ENCODE assay signal across 8 cellular contexts in genomic region chr3:187000711-187001151, GRCh38.
DNase-seq lines count a peak whose midpoint lies in the region; ATAC-seq, FAIRE-seq and TF ChIP-seq lines count a peak whose summit lies in the region.

No MANE protein-coding gene starts in this region.

- no peak for TF ChIP-seq RAD21 in H1 (IDR thresholded peaks at IDR 0.05 in 1 of 2, conservative IDR thresholded peaks at IDR 0.05 in 1 of 2; ENCODE audit: low read depth in 2 of 2, low read length in 2 of 2)

- H3K23me2 ChIP-seq in H1 (ENCODE audit: low read depth, low read length): peaks cover 2% of the 10 kb centered on the region; the same call in 1 of the 2 replicates

- POLR2A ChIA-PET in H1 (lab: Charles Lee; ENCODE audit: partially characterized antibody): no interaction called here

- peak overlapping the region; percentile 45; the same call in 1 of the 2 replicates for H2AK5ac ChIP-seq in H1 (ENCODE audit: low read depth, low read length)

- TF ChIP-seq CTCF in GM13976 (IDR thresholded peaks at IDR 0.05; ENCODE audit: borderline replicate concordance, control extremely low read depth, extremely low read depth, insufficient read depth, missing control alignments) (no peak), H1 (IDR thresholded peaks at IDR 0.05; ENCODE audit: control extremely low read depth in 1 of 3, insufficient read depth in 1 of 3, low read depth in 1 of 3, low read length in 3 of 3) (no peak)

- no peak overlapping the region for H2AFZ ChIP-seq in H1 (ENCODE audit: low read length)

- ATAC-seq in GM21526 (IDR thresholded peaks at IDR 0.05; ENCODE audit: low FRiP score, unreplicated experiment) (peak; percentile 55), HG03565 (IDR thresholded peaks at IDR 0.05; ENCODE audit: unreplicated experiment) (peak; percentile 61), right cardiac atrium (no peak)

- peak; percentile 71 for DNase-seq in GM13976 (ENCODE audit: low spot score)
- no peak for DNase-seq in H1 (ENCODE audit: low read depth in 1 of 2, low spot score in 2 of 2)
- no peak for DNase-seq in NCI-H1092 (lab: John Stamatoyannopoulos, UW)
- no peak for DNase-seq in small intestine
- no peak for DNase-seq in right cardiac atrium
- DNase-seq in NCI-H1105 (lab: John Stamatoyannopoulos, UW): no peak

- H4K8ac ChIP-seq in H1 (ENCODE audit: extremely low read depth, insufficient read depth, low read length): no peak overlapping the region

- H3K79me1 ChIP-seq in H1 (ENCODE audit: low read depth, low read length): peaks cover 10% of the 10 kb centered on the region

- peaks cover 0 to 15% (median 3%) of the 10 kb centered on the region in 4 experiments; a peak in 4 of 8 replicates for H3K36me3 ChIP-seq in H1 (ENCODE audit: control insufficient read depth in 2 of 4, insufficient read depth in 4 of 4, low read length in 3 of 4)
- H3K36me3 ChIP-seq in small intestine (ENCODE audit: control insufficient read depth in 2 of 2, insufficient read depth in 2 of 2, low read length in 2 of 2): no peaks in the 10 kb centered on the region

- H3K27ac ChIP-seq in H1 (ENCODE audit: low read depth, low read length) (no peak overlapping the region), small intestine (ENCODE audit: low read depth in 1 of 2, low read length in 1 of 2) (peak overlapping the region in 1 of 2 donors; percentile 32), right cardiac atrium (ENCODE audit: low read length) (no peak overlapping the region)

- H3K9me3 ChIP-seq in H1 (ENCODE audit: insufficient read depth in 2 of 2, low read depth in 1 of 2, low read length in 1 of 2) (no peaks in the 10 kb centered on the region), small intestine (ENCODE audit: control insufficient read depth, low read depth) (no peaks in the 10 kb centered on the region), right cardiac atrium (ENCODE audit: control insufficient read depth, low read length) (no peaks in the 10 kb centered on the region)

- H3K23ac ChIP-seq in H1 (ENCODE audit: insufficient read length): no peak overlapping the region

- peaks cover 0 to 17% (median 8%) of the 10 kb centered on the region in 4 experiments; a peak in 5 of 7 replicates for H3K4me1 ChIP-seq in H1 (replicated peaks in 1 of 4; ENCODE audit: control insufficient read depth in 3 of 4, insufficient read depth in 4 of 4, low read length in 3 of 4)
- H3K4me1 ChIP-seq in small intestine (ENCODE audit: control insufficient read depth in 2 of 2, insufficient read depth in 1 of 2, low read depth in 1 of 2, low read length in 1 of 2): peaks cover 0 to under 1% of the 10 kb centered on the region in 2 donors
- peaks cover 10% of the 10 kb centered on the region for H3K4me1 ChIP-seq in right cardiac atrium (ENCODE audit: control insufficient read depth, insufficient read depth, low read length)

- peak overlapping the region; percentile 32 for H4K91ac ChIP-seq in H1 (replicated peaks; ENCODE audit: insufficient read length, low read length)

- H2BK20ac ChIP-seq in H1 (ENCODE audit: low read length): peak overlapping the region; percentile 82

- peaks cover 0 to under 1% of the 10 kb centered on the region in 2 experiments for H4K20me1 ChIP-seq in H1 (replicated peaks in 1 of 2; ENCODE audit: control insufficient read depth in 1 of 2, insufficient read depth in 2 of 2, low read length in 2 of 2)

- intact Hi-C loops in right cardiac atrium (cut with DNase I): no loop called here

- H4K5ac ChIP-seq in H1 (ENCODE audit: insufficient read length, low read depth, low read length): no peak overlapping the region

- H3K18ac ChIP-seq in H1 (ENCODE audit: extremely low read depth, low read length): peak overlapping the region; percentile 41; the same call in 1 of the 2 replicates

- H2BK120ac ChIP-seq in H1 (replicated peaks; ENCODE audit: low read depth, low read length): peak overlapping the region; percentile 26

- no peaks in the 10 kb centered on the region for H3K27me3 ChIP-seq in H1 (replicated peaks in 1 of 4; ENCODE audit: control insufficient read depth in 3 of 4, extremely low read depth in 1 of 4, insufficient read depth in 3 of 4, low read length in 3 of 4)
- no peaks in the 10 kb centered on the region for H3K27me3 ChIP-seq in small intestine (ENCODE audit: control insufficient read depth in 2 of 2, insufficient read depth in 2 of 2, low read length in 2 of 2)
- H3K27me3 ChIP-seq in right cardiac atrium (ENCODE audit: control insufficient read depth, insufficient read depth): no peaks in the 10 kb centered on the region

- peaks cover 0 to 45% of the 10 kb centered on the region in 2 experiments; a peak in 3 of 4 replicates for H3K79me2 ChIP-seq in H1 (ENCODE audit: control insufficient read depth in 1 of 2, insufficient read depth in 2 of 2, low read length in 2 of 2)

- H2BK5ac ChIP-seq in H1 (ENCODE audit: low read depth, low read length): peak overlapping the region; percentile 8; the same call in 1 of the 2 replicates

- 95% methylated on average over 4 of the region's 4 CpGs; no CpG with 5 or more reads in 1 of the 2 experiments for WGBS in H1 (ENCODE audit: extremely low coverage in 1 of 2, insufficient coverage in 1 of 2, insufficient read length in 1 of 2, insufficient replicate concordance in 2 of 2, low coverage in 1 of 2, low lambda C conversion rate in 2 of 2, missing lambda C conversion rate in 1 of 2), 2 experiments
- 61 to 84% (median 78%) methylated on average over 4 of the region's 4 CpGs for whole genome bisulfite sequencing in small intestine, 3 donors
- WGBS in right cardiac atrium: 85% methylated on average over 4 of the region's 4 CpGs

- TF ChIP-seq EP300 in H1 (IDR thresholded peaks at IDR 0.05; ENCODE audit: borderline replicate concordance in 1 of 2, low read depth in 2 of 2, low read length in 2 of 2): no peak

- H3K4ac ChIP-seq in H1 (replicated peaks; ENCODE audit: insufficient read length, low read depth, low read length): peak overlapping the region; percentile 16

- CTCF ChIA-PET in H1 (lab: Charles Lee; ENCODE audit: partially characterized antibody): interaction anchor here (1.0 to 1.6 kb wide), 2 partner anchors 8 to 336 kb away, joined by 3 to 5 read pairs; no protein-coding TSS in a partner anchor

- H3K56ac ChIP-seq in H1 (replicated peaks; ENCODE audit: insufficient read length, low read depth, low read length): no peak overlapping the region

- H3K4me2 ChIP-seq in H1 (ENCODE audit: insufficient read depth in 1 of 2, low read depth in 2 of 2, low read length in 2 of 2): no peak overlapping the region

- in situ Hi-C loops in GM13976 (cut with MboI; ENCODE audit: low sequenced_read_pairs, unreplicated experiment): no loop called here

- H3K4me3 ChIP-seq in H1 (ENCODE audit: extremely low read depth in 1 of 4, insufficient read depth in 2 of 4, low read depth in 3 of 4, low read length in 4 of 4): no peak overlapping the region
- H3K4me3 ChIP-seq in small intestine (ENCODE audit: low read depth in 1 of 2, low read length in 2 of 2): no peak overlapping the region
- H3K4me3 ChIP-seq in right cardiac atrium (ENCODE audit: low read length): no peak overlapping the region

- H3K9ac ChIP-seq in H1 (replicated peaks in 1 of 4; ENCODE audit: extremely low read depth in 1 of 4, low read depth in 3 of 4, low read length in 3 of 4): no peak overlapping the region

- no peak overlapping the region; the same call in 1 of the 2 replicates for H2BK12ac ChIP-seq in H1 (ENCODE audit: low read depth, low read length)

- no peak for TF ChIP-seq POLR2A in H1 (IDR thresholded peaks at IDR 0.05; ENCODE audit: control extremely low read depth in 1 of 2, low read depth in 2 of 2, low read length in 2 of 2)

- H3K14ac ChIP-seq in H1 (ENCODE audit: insufficient read length): no peak overlapping the region

- H2BK15ac ChIP-seq in H1 (ENCODE audit: low read length): no peak overlapping the region; the same call in 1 of the 2 replicates

- FAIRE-seq in H1 (lab: Jason Lieb, UNC) (no peak), small intestine (lab: Jason Lieb, UNC) (no peak)

TF ChIP-seq in H1, 55 proteins besides CTCF, POLR2A, EP300 and RAD21 (continues in another document):
- TF ChIP-seq SUZ12 (IDR thresholded peaks at IDR 0.05; ENCODE audit: low read length) (no peak), SIRT6 (IDR thresholded peaks at IDR 0.05; ENCODE audit: low read length) (no peak), JUN (IDR thresholded peaks at IDR 0.05; ENCODE audit: low read depth, low read length) (no peak), CTBP2 (IDR thresholded peaks at IDR 0.05; ENCODE audit: borderline replicate concordance, insufficient read depth, insufficient read length, low read length) (no peak), NRF1 (IDR thresholded peaks at IDR 0.05; ENCODE audit: low read depth, low read length) (no peak), GTF2F1 (IDR thresholded peaks at IDR 0.05; ENCODE audit: borderline replicate concordance, low read depth, low read length) (no peak), MAX (IDR thresholded peaks at IDR 0.05) (no peak), RNF2 (IDR thresholded peaks at IDR 0.05; ENCODE audit: borderline replicate concordance, low read depth, low read length, missing control alignments, poor library complexity, severe bottlenecking) (no peak), BRCA1 (IDR thresholded peaks at IDR 0.05; ENCODE audit: low read depth, low read length) (no peak), CHD1 (IDR thresholded peaks at IDR 0.05; ENCODE audit: low read depth, low read length) (no peak), EGR1 (IDR thresholded peaks at IDR 0.05; ENCODE audit: borderline replicate concordance, low read depth, low read length) (no peak), SP1 (IDR thresholded peaks at IDR 0.05; ENCODE audit: low read depth, low read length) (no peak), ATF2 (IDR thresholded peaks at IDR 0.05; ENCODE audit: low read length) (no peak), SIN3A (conservative IDR thresholded peaks at IDR 0.05 in 1 of 2, IDR thresholded peaks at IDR 0.05 in 1 of 2; ENCODE audit: low read depth in 1 of 2, low read length in 2 of 2) (no peak), KDM5A (IDR thresholded peaks at IDR 0.05; ENCODE audit: low read length) (no peak), BCL11A (IDR thresholded peaks at IDR 0.05; ENCODE audit: low read depth in 2 of 2, low read length in 2 of 2) (no peak)

Comparison
In these comparisons a context has a peak if more than half of its experiments do, and no peak if none do; other contexts are left out.
1. ATAC-seq: peak in GM21526 (single experiment) and HG03565 (single experiment); none in right cardiac atrium (0 of 2).